In genomic region chr2:223993634-223994232, GRCh38 we compare ENCODE assay signal across 8 cellular contexts. TPM values are rescaled to one million over a fixed set of nuclear protein-coding genes. Genes with fewer than 3 reads are reported as not detected.
DNase-seq lines count a peak whose midpoint lies in the region; ATAC-seq, FAIRE-seq and TF ChIP-seq lines count a peak whose summit lies in the region.

No MANE protein-coding gene starts in this region.

- SMC1A ChIA-PET in GM12878 (lab: Charles Lee; ENCODE audit: uncharacterized antibody, unreplicated experiment) = interaction anchor here (0.6 to 7.2 kb wide), 21 partner anchors 10 to 657 kb away, joined by 3 to 108 read pairs (median 4); no protein-coding TSS in a partner anchor

- FAIRE-seq in GM12878 (lab: Jason Lieb, UNC) = peak; percentile 95

- in situ Hi-C loops in GM12878 (cut with MboI) = loop anchor here (5.0 to 25.0 kb wide), 2 partner anchors 294 to 644 kb away; no protein-coding TSS in a partner anchor

- no peaks in the 10 kb centered on the region for H4K20me1 ChIP-seq in GM12878 (ENCODE audit: control insufficient read depth, insufficient read depth)

- no peak for TF ChIP-seq EP300 in GM12878 (IDR thresholded peaks at IDR 0.05; ENCODE audit: borderline replicate concordance in 1 of 2, control insufficient read depth in 1 of 2, low read depth in 2 of 2, low read length in 2 of 2)

- H3K4me2 ChIP-seq in GM12878 (ENCODE audit: control insufficient read depth, insufficient read depth) = no peak overlapping the region

- peak; percentile 71 for TF ChIP-seq RAD21 in GM12878 (IDR thresholded peaks at IDR 0.05; ENCODE audit: insufficient read depth, low read depth, low read length)

- DNase-seq in NCI-H146 treated with DMSO at 0.1 percent for 48 hours (lab: John Stamatoyannopoulos, UW; ENCODE audit: unreplicated experiment) = peak; percentile 16
- DNase-seq in T1000 (lab: John Stamatoyannopoulos, UW) = peak; percentile 26
- DNase-seq in GM12878 (ENCODE audit: low read depth, low spot score) = no peak
- DNase-seq in iPS-NIHi11 (ENCODE audit: low spot score) = peak; percentile 75
- peak; percentile 13 to 39 for DNase-seq in stimulated activated CD4-positive, alpha-beta T cell treated with anti-CD3 and anti-CD28 coated beads, Interleukin-1b, Interleukin-23, amount 100 ng/mL, for 1 hour (ENCODE audit: low read depth in 2 of 2)

- H3K79me2 ChIP-seq in GM12878 (ENCODE audit: control insufficient read depth, insufficient read depth, low read length) = no peaks in the 10 kb centered on the region

- WGBS in GM12878 (ENCODE audit: insufficient coverage, insufficient replicate concordance, low lambda C conversion rate, missing lambda C conversion rate) = 20% methylated on average over 5 of the region's 5 CpGs

- TF ChIP-seq POLR2A in GM12878 (IDR thresholded peaks at IDR 0.05; ENCODE audit: low read depth, low read length) = no peak

- peaks cover 0 to 4% of the 10 kb centered on the region in 2 experiments; a peak in 2 of 4 replicates for H3K27me3 ChIP-seq in GM12878 (replicated peaks in 1 of 2; ENCODE audit: control insufficient read depth in 2 of 2, insufficient read depth in 2 of 2, low read length in 1 of 2)

- RAD21 ChIA-PET in GM12878 (lab: Charles Lee; ENCODE audit: unreplicated experiment) = interaction anchor here (0.7 to 5.0 kb wide), 11 partner anchors 10 to 375 kb away, joined by 3 to 93 read pairs (median 4); no protein-coding TSS in a partner anchor

- CTCF ChIA-PET in GM12878 (lab: Yijun Ruan, JAX) = interaction anchor here (0.5 to 11.1 kb wide), 52 partner anchors 10 to 1022 kb away, joined by 3 to 188 read pairs (median 4); partner anchors contain the start of gene MRPL44

- intact Hi-C loops in GM12878 (cut with micrococcal nuclease; ENCODE audit: unreplicated experiment) = loop anchor here (1.0 kb wide), 1 partner anchor 291 kb away; no protein-coding TSS in a partner anchor

- H3K27ac ChIP-seq in GM12878 (ENCODE audit: control insufficient read depth, insufficient read depth) = no peak overlapping the region

- no peaks in the 10 kb centered on the region for H3K36me3 ChIP-seq in GM12878 (ENCODE audit: control insufficient read depth in 2 of 2, insufficient read depth in 2 of 2, low read length in 1 of 2)

- no peaks in the 10 kb centered on the region for H3K9me3 ChIP-seq in GM12878 (replicated peaks; ENCODE audit: control insufficient read depth, insufficient read depth, low read length)

- H3K4me1 ChIP-seq in GM12878 (ENCODE audit: control insufficient read depth, insufficient read depth, low read length) = no peaks in the 10 kb centered on the region

- H3K9ac ChIP-seq in GM12878 (ENCODE audit: control insufficient read depth, insufficient read depth, low read length) = no peak overlapping the region

- H2AFZ ChIP-seq in GM12878 (ENCODE audit: control insufficient read depth, low read depth, low read length) = no peak overlapping the region

- POLR2A ChIA-PET in GM12878 (lab: Charles Lee) = interaction anchor here (0.6 kb wide), 1 partner anchor 190 kb away, joined by 4 read pairs; no protein-coding TSS in a partner anchor

- TF ChIP-seq CTCF in GM12872 (IDR thresholded peaks at IDR 0.05; ENCODE audit: insufficient read depth, low read depth, low read length) = peak; percentile 76
- peak; percentile 71 to 81 (median 78) for TF ChIP-seq CTCF in GM12878 (IDR thresholded peaks at IDR 0.05 in 2 of 3, conservative IDR thresholded peaks at IDR 0.05 in 1 of 3; ENCODE audit: control insufficient read depth in 2 of 3, extremely low read depth in 1 of 3, insufficient read depth in 1 of 3, low read depth in 3 of 3, low read length in 3 of 3)

- no TSS peak for BruUV-seq in GM12878 (replicated peaks; lab: Mats Ljungman, UMichigan)

- peak; percentile 62 for ATAC-seq in HG02588 (IDR thresholded peaks at IDR 0.05; ENCODE audit: unreplicated experiment)
- peak; percentile 87 for ATAC-seq in GM12878
- ATAC-seq in GM19463 (IDR thresholded peaks at IDR 0.05; ENCODE audit: unreplicated experiment) = no peak

- H3K4me3 ChIP-seq in GM12878 = no peak overlapping the region

TF ChIP-seq in GM12878, 131 proteins besides CTCF, POLR2A, EP300 and RAD21:
- TF ChIP-seq SMC3 (IDR thresholded peaks at IDR 0.05; ENCODE audit: borderline replicate concordance, low read length) (peak; percentile 88), SMARCA5 (IDR thresholded peaks at IDR 0.05) (no peak)

RNA-seq across cellular contexts. Expression of gene MRPL44, which starts 36.5 kb away (rescaled TPM):
- total RNA-seq in GM12878 (2013; cell fraction: nucleolus; rRNA removed) = 10.5 and 11.2 TPM in 2 replicates
- total RNA-seq in GM12878 (2014; rRNA removed) = 39.5 and 43.2 TPM in 2 replicates
- total RNA-seq in GM12878 (2014; rRNA removed; fragmentation: Illumina TruSeq; extraction: Trizol) = 39.8 and 44.3 TPM in 2 replicates
- total RNA-seq in GM12878 (2021) = 28.9 and 30.6 TPM in 2 replicates
- polyA plus RNA-seq in GM12878 (2011; ENCODE audit: low read depth) = 28.9 TPM
- polyA plus RNA-seq in GM12878 (2011; rRNA removed) = 29.7 and 36.8 TPM in 2 replicates
- polyA plus RNA-seq in GM12878 (2011; cell fraction: cytosol; rRNA removed) = 25.2 and 28.7 TPM in 2 replicates
- polyA plus RNA-seq in GM12878 (2011; cell fraction: nucleus; rRNA removed) = 8.0 and 12.3 TPM in 2 replicates
- polyA plus RNA-seq in GM12878 (2012) = 23.1 and 30.3 TPM in 2 replicates
- 38.7 and 40.9 TPM in 2 replicates for polyA plus RNA-seq in GM12878 (2014; fragmentation: Illumina TruSeq; extraction: Trizol)
- polyA plus RNA-seq in GM12878 (2014; fragmentation: Nextera tagmentation; extraction: Ambion mirVana) = 10 to 100 TPM; 18.3 to 22.0 TPM
- polyA plus RNA-seq in GM12878 (2014; rRNA removed) = 34.6 and 36.2 TPM in 2 replicates
- polyA plus RNA-seq in GM12878 (2016; fragmentation: Nextera tagmentation; extraction: Ambion mirVana) = 10 to 100 TPM; 39.9 to 42.6 TPM
- 6.9 and 9.1 TPM in 2 replicates for polyA minus RNA-seq in GM12878 (2011; rRNA and poly(A)+ RNA removed)
- polyA minus RNA-seq in GM12878 (2011; cell fraction: cytosol; rRNA and poly(A)+ RNA removed) = 7.7 and 13.1 TPM in 2 replicates
- polyA minus RNA-seq in GM12878 (2011; cell fraction: nucleus; rRNA and poly(A)+ RNA removed) = 5.2 and 7.7 TPM in 2 replicates

RNA-seq across cellular contexts. Expression of gene SERPINE2, which starts 45.4 kb away (rescaled TPM):
- 0.52 TPM in 1 of 2 replicates, not detected in the other for total RNA-seq in GM12878 (2013; cell fraction: nucleolus; rRNA removed)
- total RNA-seq in GM12878 (2014; rRNA removed) (0.22 and 0.40 TPM in 2 replicates), GM12878 (2014; rRNA removed; fragmentation: Illumina TruSeq; extraction: Trizol) (0.22 and 0.32 TPM in 2 replicates), GM12878 (2021) (0.92 and 1.0 TPM in 2 replicates)
- polyA plus RNA-seq in GM12878 (2011; ENCODE audit: low read depth) = 0.41 TPM
- polyA plus RNA-seq in GM12878 (2011; rRNA removed) (0.10 and 0.18 TPM in 2 replicates), GM12878 (2014; fragmentation: Illumina TruSeq; extraction: Trizol) (0.62 and 1.5 TPM in 2 replicates), GM12878 (2014; fragmentation: Nextera tagmentation; extraction: Ambion mirVana) (under 1 TPM; 0.24 to 0.39 TPM), GM12878 (2014; rRNA removed) (0.26 and 0.30 TPM in 2 replicates), GM12878 (2016; fragmentation: Nextera tagmentation; extraction: Ambion mirVana) (1 to 10 TPM; 1.3 to 1.7 TPM)
- polyA plus RNA-seq in GM12878 (2011; cell fraction: cytosol; rRNA removed) = 0.10 and 0.16 TPM in 2 replicates
- polyA plus RNA-seq in GM12878 (2011; cell fraction: nucleus; rRNA removed) = 0.25 and 0.43 TPM in 2 replicates
- 0.26 and 0.60 TPM in 2 replicates for polyA plus RNA-seq in GM12878 (2012)
- 0.15 TPM in 1 of 2 replicates, not detected in the other for polyA minus RNA-seq in GM12878 (2011; rRNA and poly(A)+ RNA removed)
- not detected in 2 replicates for polyA minus RNA-seq in GM12878 (2011; cell fraction: cytosol; rRNA and poly(A)+ RNA removed)
- polyA minus RNA-seq in GM12878 (2011; cell fraction: nucleus; rRNA and poly(A)+ RNA removed) = under 0.01 TPM in 1 of 2 replicates, not detected in the other

RNA-seq across cellular contexts. Expression of gene WDFY1, which starts 48.6 kb away (rescaled TPM):
- 74.7 and 94.2 TPM in 2 replicates for total RNA-seq in GM12878 (2013; cell fraction: nucleolus; rRNA removed)
- total RNA-seq in GM12878 (2014; rRNA removed) (16.7 and 17.0 TPM in 2 replicates), GM12878 (2014; rRNA removed; fragmentation: Illumina TruSeq; extraction: Trizol) (13.2 and 14.3 TPM in 2 replicates), GM12878 (2021) (10.5 and 10.9 TPM in 2 replicates)
- 23.3 TPM for polyA plus RNA-seq in GM12878 (2011; ENCODE audit: low read depth)
- polyA plus RNA-seq in GM12878 (2011; rRNA removed) (28.1 and 36.3 TPM in 2 replicates), GM12878 (2014; fragmentation: Illumina TruSeq; extraction: Trizol) (11.9 and 14.3 TPM in 2 replicates), GM12878 (2014; fragmentation: Nextera tagmentation; extraction: Ambion mirVana) (1 to 10 TPM; 2.9 to 4.6 TPM), GM12878 (2014; rRNA removed) (9.8 and 11.1 TPM in 2 replicates), GM12878 (2016; fragmentation: Nextera tagmentation; extraction: Ambion mirVana) (10 to 100 TPM; 20.3 to 22.0 TPM)
- 19.1 and 23.9 TPM in 2 replicates for polyA plus RNA-seq in GM12878 (2011; cell fraction: cytosol; rRNA removed)
- 37.0 and 38.2 TPM in 2 replicates for polyA plus RNA-seq in GM12878 (2011; cell fraction: nucleus; rRNA removed)
- polyA plus RNA-seq in GM12878 (2012) = 31.3 and 31.7 TPM in 2 replicates
- polyA minus RNA-seq in GM12878 (2011; rRNA and poly(A)+ RNA removed) = 91.4 and 121 TPM in 2 replicates
- polyA minus RNA-seq in GM12878 (2011; cell fraction: cytosol; rRNA and poly(A)+ RNA removed) = 10.2 and 11.4 TPM in 2 replicates
- polyA minus RNA-seq in GM12878 (2011; cell fraction: nucleus; rRNA and poly(A)+ RNA removed) = 36.8 and 53.6 TPM in 2 replicates
